In genomic region chr7:2757904-2758672, GRCh38 we compare ENCODE assay signal across 8 cellular contexts.
DNase-seq lines count a peak whose midpoint lies in the region; ATAC-seq and TF ChIP-seq lines count a peak whose summit lies in the region.

No MANE protein-coding gene starts in this region.

- H3K27ac ChIP-seq in GM23338 (ENCODE audit: low read depth) (peak overlapping the region; percentile 39; the same call in 1 of the 2 replicates), KMS-11 (peak overlapping the region; percentile 96), brain microvascular endothelial cell (peak overlapping the region; percentile 97)

- no peak overlapping the region for H3K4me2 ChIP-seq in GM23338
- H3K4me2 ChIP-seq in KMS-11, result peak overlapping the region; percentile 74

- H3K4me3 Mint-ChIP-seq in GM23338, result no peak overlapping the region

- H2AFZ ChIP-seq in GM23338 (no peak overlapping the region), KMS-11 (ENCODE audit: low read depth) (peak overlapping the region; percentile 16; the same call in 1 of the 2 replicates)

- peaks cover 12% of the 10 kb centered on the region for H3K27me3 Mint-ChIP-seq in GM23338 (ENCODE audit: insufficient read depth, low read depth, poor library complexity)

- in situ Hi-C loops in brain microvascular endothelial cell (cut with HindIII; ENCODE audit: low pct_ligation_motif_present, low sequenced_read_pairs), result no loop called here
- in situ Hi-C loops in G401 (cut with HindIII; ENCODE audit: low sequenced_read_pairs), result no loop called here

- ATAC-seq in GM23338 (no peak), left lobe of liver (peak; percentile 10)

- H3K36me3 Mint-ChIP-seq in GM23338 (ENCODE audit: low read depth), result peaks cover 40% of the 10 kb centered on the region

- H3K4me1 Mint-ChIP-seq in GM23338, result peaks cover 40% of the 10 kb centered on the region

- no peaks in the 10 kb centered on the region; the same call in 1 of the 2 replicates for H3K36me3 ChIP-seq in GM23338 (ENCODE audit: insufficient read depth)
- H3K36me3 ChIP-seq in KMS-11 (ENCODE audit: insufficient read depth), result no peaks in the 10 kb centered on the region
- H3K36me3 ChIP-seq in brain microvascular endothelial cell (replicated peaks), result no peaks in the 10 kb centered on the region

- peak overlapping the region; percentile 89 for H3K27ac Mint-ChIP-seq in GM23338

- H3K4me3 ChIP-seq in GM08714 (ENCODE audit: low read length) (peak overlapping the region; percentile 4; the same call in 1 of the 2 replicates), GM23338 (no peak overlapping the region), KMS-11 (IDR thresholded peaks at IDR 0.05; ENCODE audit: insufficient read depth, low read depth, low read length) (no peak overlapping the region), brain microvascular endothelial cell (ENCODE audit: low read depth, low read length) (peak overlapping the region; percentile 12)

- DNase-seq in GM23338 (ENCODE audit: low spot score) (no peak), T-helper 22 cell (ENCODE audit: low read depth) (peak; percentile 17), brain microvascular endothelial cell (peak; percentile 98), left lobe of liver (ENCODE audit: low spot score) (no peak), G401 (ENCODE audit: low spot score) (no peak)
- DNase-seq in stimulated activated CD4-positive, alpha-beta T cell treated with anti-CD3 and anti-CD28 coated beads, Interleukin-4, amount 100 ng/mL, for 48 hours (ENCODE audit: low read depth in 2 of 2), result peak; percentile 54 to 75

- peak overlapping the region; percentile 80 for H3K9ac ChIP-seq in KMS-11

- H3K27me3 ChIP-seq in GM23338 (ENCODE audit: insufficient read depth) (no peaks in the 10 kb centered on the region), KMS-11 (ENCODE audit: insufficient read depth, low read depth) (no peaks in the 10 kb centered on the region), brain microvascular endothelial cell (replicated peaks) (no peaks in the 10 kb centered on the region)

- H3K4me1 ChIP-seq in GM23338 (ENCODE audit: insufficient read depth), result peaks cover 14% of the 10 kb centered on the region
- peaks cover 49% of the 10 kb centered on the region for H3K4me1 ChIP-seq in KMS-11 (ENCODE audit: low read depth, poor library complexity, severe bottlenecking)

- H4K20me1 ChIP-seq in GM23338 (replicated peaks; ENCODE audit: insufficient read depth) (peaks cover 10% of the 10 kb centered on the region; the same call in 1 of the 2 replicates), KMS-11 (ENCODE audit: insufficient read depth) (no peaks in the 10 kb centered on the region)

- TF ChIP-seq CTCF in GM23338 (conservative IDR thresholded peaks at IDR 0.05; ENCODE audit: low read depth in 2 of 2) (no peak), KMS-11 (conservative IDR thresholded peaks at IDR 0.05; ENCODE audit: low read depth, low read length) (no peak), brain microvascular endothelial cell (IDR thresholded peaks at IDR 0.05; ENCODE audit: low read depth, low read length, missing control alignments) (no peak)

- H3K79me2 ChIP-seq in GM23338 (replicated peaks; ENCODE audit: insufficient read depth), result peaks cover 82% of the 10 kb centered on the region
- H3K79me2 ChIP-seq in KMS-11 (ENCODE audit: insufficient read depth, low read depth), result no peaks in the 10 kb centered on the region

- H3F3A ChIP-seq in GM23338 (replicated peaks; ENCODE audit: low read depth), result no peaks in the 10 kb centered on the region

- no peaks in the 10 kb centered on the region for H3K9me3 Mint-ChIP-seq in GM23338

- no peaks in the 10 kb centered on the region for H3K9me2 ChIP-seq in GM23338 (ENCODE audit: insufficient read depth)

TF ChIP-seq in GM23338, 12 proteins besides CTCF, POLR2A, EP300 and RAD21 (continues in another document):
- TF ChIP-seq REST (IDR thresholded peaks at IDR 0.05; ENCODE audit: unreplicated experiment) (no peak), ZNF331 (CRISPR knock-in tag; IDR thresholded peaks at IDR 0.05; ENCODE audit: low read depth) (no peak), EZH2 (IDR thresholded peaks at IDR 0.05; ENCODE audit: low read depth, unreplicated experiment) (no peak), ZNF114 (CRISPR knock-in tag; IDR thresholded peaks at IDR 0.05) (no peak)
- TF ChIP-seq, protein P1, sequence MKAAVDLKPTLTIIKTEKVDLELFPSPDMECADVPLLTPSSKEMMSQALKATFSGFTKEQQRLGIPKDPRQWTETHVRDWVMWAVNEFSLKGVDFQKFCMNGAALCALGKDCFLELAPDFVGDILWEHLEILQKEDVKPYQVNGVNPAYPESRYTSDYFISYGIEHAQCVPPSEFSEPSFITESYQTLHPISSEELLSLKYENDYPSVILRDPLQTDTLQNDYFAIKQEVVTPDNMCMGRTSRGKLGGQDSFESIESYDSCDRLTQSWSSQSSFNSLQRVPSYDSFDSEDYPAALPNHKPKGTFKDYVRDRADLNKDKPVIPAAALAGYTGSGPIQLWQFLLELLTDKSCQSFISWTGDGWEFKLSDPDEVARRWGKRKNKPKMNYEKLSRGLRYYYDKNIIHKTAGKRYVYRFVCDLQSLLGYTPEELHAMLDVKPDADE (IDR thresholded peaks at IDR 0.05), result no peak

Comparison
In these comparisons a context has a peak if more than half of its experiments do, and no peak if none do; other contexts are left out.
1. H3K4me3 ChIP-seq: peak in GM08714 (single experiment) and brain microvascular endothelial cell (single experiment); none in GM23338 (single experiment) and KMS-11 (single experiment).
2. DNase-seq: peak in T-helper 22 cell (single experiment), brain microvascular endothelial cell (single experiment) and stimulated activated CD4-positive, alpha-beta T cell treated with anti-CD3 and anti-CD28 coated beads, Interleukin-4, amount 100 ng/mL, for 48 hours (2 of 2); none in GM23338 (single experiment), left lobe of liver (single experiment) and G401 (single experiment).
3. H3K27ac ChIP-seq: peak in every context shown above with its lines; median percentile 97 in brain microvascular endothelial cell; 96 in KMS-11; 39 in GM23338.